ENCODE assay signal across 19 cellular contexts in the genomic region with DNA sequence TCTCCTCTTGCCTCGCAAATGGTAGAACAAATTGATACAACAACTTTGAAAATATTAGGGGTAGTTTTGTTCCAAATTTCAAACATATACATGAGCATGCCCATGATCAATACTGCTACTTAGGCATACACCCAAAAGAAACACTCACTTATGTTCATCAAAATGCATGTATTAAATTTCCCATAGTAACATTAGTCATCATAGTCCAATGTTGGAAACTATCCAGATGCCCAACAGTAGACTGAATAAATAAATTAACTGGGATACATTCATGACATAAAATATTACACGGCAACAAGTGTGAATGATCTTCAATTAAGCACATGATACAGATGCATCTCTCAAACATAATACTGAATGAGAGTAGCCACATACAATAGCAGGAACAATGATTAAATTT.
"Had no signal": no experiment of that assay in that cellular context is flagged by ENCODE, and none has a peak within 500 bp of the region (broad histone marks: within the 10 kb centered on the region; RNA-seq: fewer than 3 reads in every experiment).

No MANE protein-coding gene starts in this region.

- H3K79me2 ChIP-seq: hepatocyte had no signal

- H3K4me3 Mint-ChIP-seq: dendritic cell treated with granulocyte-macrophage colony-stimulating factor and Interleukin-4, amounts not matched to agents 40 ng/mL and 50 ng/mL, for 4 days; effector memory CD8-positive, alpha-beta T cell; naive thymus-derived CD8-positive, alpha-beta T cell; stimulated activated naive B cell treated with anti-CD40 and anti-IgM and Interleukin-4, amounts not matched to agents 10 μg/mL and 1 μg/mL and 100 μg/mL, for 72 hours; stimulated activated naive CD8-positive, alpha-beta T cell treated with anti-CD3 and anti-CD28 coated beads, Interleukin-15, amount 100 ng/mL, for 72 hours had no signal

- H3K9me3 ChIP-seq: esophagus squamous epithelium, neutrophil, testis, tibial nerve, upper lobe of right lung had no signal

- H2AFZ ChIP-seq: hepatocyte had no signal

- H3K4me1 Mint-ChIP-seq: naive thymus-derived CD8-positive, alpha-beta T cell; stimulated activated naive B cell treated with anti-CD40 and anti-IgM and Interleukin-4, amounts not matched to agents 10 μg/mL and 1 μg/mL and 100 μg/mL, for 72 hours; stimulated activated naive CD8-positive, alpha-beta T cell treated with anti-CD3 and anti-CD28 coated beads, Interleukin-15, amount 100 ng/mL, for 72 hours had no signal

- H3K27me3 Mint-ChIP-seq: dendritic cell treated with granulocyte-macrophage colony-stimulating factor and Interleukin-4, amounts not matched to agents 40 ng/mL and 50 ng/mL, for 4 days; effector memory CD8-positive, alpha-beta T cell; naive thymus-derived CD8-positive, alpha-beta T cell; stimulated activated naive B cell treated with anti-CD40 and anti-IgM and Interleukin-4, amounts not matched to agents 10 μg/mL and 1 μg/mL and 100 μg/mL, for 72 hours; stimulated activated naive CD8-positive, alpha-beta T cell treated with anti-CD3 and anti-CD28 coated beads, Interleukin-15, amount 100 ng/mL, for 72 hours had no signal

- H3K4me3 ChIP-seq: esophagus squamous epithelium, hepatocyte, skin epidermis, testis, tibial nerve, upper lobe of right lung had no signal

- H3K27ac Mint-ChIP-seq: dendritic cell treated with granulocyte-macrophage colony-stimulating factor and Interleukin-4, amounts not matched to agents 40 ng/mL and 50 ng/mL, for 4 days; effector memory CD8-positive, alpha-beta T cell; naive thymus-derived CD8-positive, alpha-beta T cell; stimulated activated naive B cell treated with anti-CD40 and anti-IgM and Interleukin-4, amounts not matched to agents 10 μg/mL and 1 μg/mL and 100 μg/mL, for 72 hours; stimulated activated naive CD8-positive, alpha-beta T cell treated with anti-CD3 and anti-CD28 coated beads, Interleukin-15, amount 100 ng/mL, for 72 hours had no signal

- H3K4me1 ChIP-seq: esophagus squamous epithelium, testis, tibial nerve, upper lobe of right lung had no signal

- H3K4me2 ChIP-seq: hepatocyte had no signal

- H3K36me3 Mint-ChIP-seq: stimulated activated naive B cell treated with anti-CD40 and anti-IgM and Interleukin-4, amounts not matched to agents 10 μg/mL and 1 μg/mL and 100 μg/mL, for 72 hours had no signal

- H3K36me3 ChIP-seq: esophagus squamous epithelium, neutrophil, tibial nerve, upper lobe of right lung had no signal

- FAIRE-seq: colon had no signal

- H3K27ac ChIP-seq: esophagus squamous epithelium, hepatocyte, neutrophil, skin epidermis, testis, tibial nerve, upper lobe of right lung had no signal

- H3K27me3 ChIP-seq: esophagus squamous epithelium, hepatocyte, neutrophil, testis, tibial nerve, upper lobe of right lung had no signal

- DNase-seq: effector memory CD8-positive, alpha-beta T cell; esophagus squamous epithelium; foreskin melanocyte; head of caudate nucleus; kidney glomerular epithelial cell; naive thymus-derived CD8-positive, alpha-beta T cell; posterior cingulate gyrus; stimulated activated CD4-positive, alpha-beta T cell treated with anti-CD3 and anti-CD28 coated beads, Interleukin-2, amount 100 ng/mL, for 24 hours; stimulated activated CD4-positive, alpha-beta T cell treated with anti-CD3 and anti-CD28 coated beads, Interleukin-4, amount 100 ng/mL, for 4 hours; stimulated activated naive B cell treated with anti-CD40 and anti-IgM and Interleukin-4, amounts not matched to agents 10 μg/mL and 1 μg/mL and 100 μg/mL, for 72 hours; stimulated activated naive CD8-positive, alpha-beta T cell treated with anti-CD3 and anti-CD28 coated beads, Interleukin-15, amount 100 ng/mL, for 72 hours; testis; upper lobe of right lung had no signal
